28 cellular contexts compared by ENCODE assay signal in the genomic region with DNA sequence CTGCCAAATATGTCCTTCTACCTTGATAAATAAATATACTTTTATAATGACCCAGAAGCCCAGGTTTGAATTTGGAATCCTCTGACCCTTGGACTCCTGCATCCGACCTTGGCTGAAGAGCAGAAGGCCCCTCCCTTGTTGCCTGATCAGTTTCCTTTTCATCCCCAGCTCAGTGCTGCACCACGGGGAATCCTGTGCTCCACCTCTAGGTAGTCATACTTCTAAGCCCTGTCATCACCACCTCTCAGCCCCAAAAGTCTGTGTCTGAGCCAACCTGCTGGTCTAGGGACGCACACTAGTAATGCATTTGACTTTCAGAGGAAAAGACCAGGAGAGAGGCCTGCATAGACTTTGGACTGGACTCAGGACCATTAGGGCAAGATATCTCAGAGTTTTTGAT.
"Had no signal": no experiment of that assay in that cellular context is flagged by ENCODE, and none has a peak within 500 bp of the region (broad histone marks: within the 10 kb centered on the region; RNA-seq: fewer than 3 reads in every experiment).

No MANE protein-coding gene starts in this region.

- H3K4me1 ChIP-seq: adrenal gland, gastroesophageal sphincter, right atrium auricular region had no signal

- H3K9me3 Mint-ChIP-seq: activated CD4-positive, alpha-beta T cell treated with anti-CD3 and anti-CD28 coated beads, Interleukin-2, amount 10 ng/mL, durations not matched to agents 24 days and 14 days; activated naive CD4-positive, alpha-beta T cell treated with anti-CD3 and anti-CD28 coated beads for 36 hours; activated T-helper 1 cell treated with anti-CD3 and anti-CD28 coated beads, Interleukin-12 subunit alpha, Interleukin-12 subunit beta, Interleukin-2, Interleukin-4 antibody, amounts not matched to agents 30 ng/mL and 10 ng/mL and 1 ng/mL, durations not matched to agents 14 hours and 24 hours and 36 hours had no signal

- H3K27ac ChIP-seq: adrenal gland, brain microvascular endothelial cell, coronary artery, dorsolateral prefrontal cortex, gastroesophageal sphincter, right atrium auricular region, suprapubic skin, tibial artery, WERI-Rb-1 had no signal

- H3K27me3 ChIP-seq: adrenal gland, brain microvascular endothelial cell, dorsolateral prefrontal cortex, gastroesophageal sphincter, right atrium auricular region, suprapubic skin, tibial artery had no signal

- H3K36me3 Mint-ChIP-seq: activated CD4-positive, alpha-beta memory T cell treated with anti-CD3 and anti-CD28 coated beads for 36 hours; activated naive CD8-positive, alpha-beta T cell treated with anti-CD3 and anti-CD28 coated beads for 36 hours; natural killer cell had no signal

- H3K9me3 ChIP-seq: adrenal gland, gastroesophageal sphincter, right atrium auricular region, suprapubic skin, tibial artery had no signal

- H3K27ac Mint-ChIP-seq: activated CD4-positive, alpha-beta memory T cell treated with anti-CD3 and anti-CD28 coated beads for 36 hours; activated CD4-positive, alpha-beta T cell treated with anti-CD3 and anti-CD28 coated beads, Interleukin-2, amount 10 ng/mL, durations not matched to agents 24 days and 14 days; activated naive CD4-positive, alpha-beta T cell treated with anti-CD3 and anti-CD28 coated beads for 36 hours; activated naive CD8-positive, alpha-beta T cell treated with anti-CD3 and anti-CD28 coated beads for 36 hours; activated T-helper 1 cell treated with anti-CD3 and anti-CD28 coated beads, Interleukin-12 subunit alpha, Interleukin-12 subunit beta, Interleukin-2, Interleukin-4 antibody, amounts not matched to agents 30 ng/mL and 10 ng/mL and 1 ng/mL, durations not matched to agents 14 hours and 24 hours and 36 hours; natural killer cell had no signal

- H3K27me3 Mint-ChIP-seq: activated CD4-positive, alpha-beta memory T cell treated with anti-CD3 and anti-CD28 coated beads for 36 hours; activated CD4-positive, alpha-beta T cell treated with anti-CD3 and anti-CD28 coated beads, Interleukin-2, amount 10 ng/mL, durations not matched to agents 24 days and 14 days; activated naive CD8-positive, alpha-beta T cell treated with anti-CD3 and anti-CD28 coated beads for 36 hours had no signal

- H3K4me3 Mint-ChIP-seq: activated CD4-positive, alpha-beta memory T cell treated with anti-CD3 and anti-CD28 coated beads for 36 hours; activated CD4-positive, alpha-beta T cell treated with anti-CD3 and anti-CD28 coated beads, Interleukin-2, amount 10 ng/mL, durations not matched to agents 24 days and 14 days; activated naive CD4-positive, alpha-beta T cell treated with anti-CD3 and anti-CD28 coated beads for 36 hours; activated naive CD8-positive, alpha-beta T cell treated with anti-CD3 and anti-CD28 coated beads for 36 hours; activated T-helper 1 cell treated with anti-CD3 and anti-CD28 coated beads, Interleukin-12 subunit alpha, Interleukin-12 subunit beta, Interleukin-2, Interleukin-4 antibody, amounts not matched to agents 30 ng/mL and 10 ng/mL and 1 ng/mL, durations not matched to agents 14 hours and 24 hours and 36 hours; natural killer cell had no signal

- H3K4me1 Mint-ChIP-seq: activated CD4-positive, alpha-beta T cell treated with anti-CD3 and anti-CD28 coated beads, Interleukin-2, amount 10 ng/mL, durations not matched to agents 24 days and 14 days; activated naive CD8-positive, alpha-beta T cell treated with anti-CD3 and anti-CD28 coated beads for 36 hours; natural killer cell had no signal

- H3K4me2 ChIP-seq: smooth muscle cell had no signal

- H3K36me3 ChIP-seq: adrenal gland, brain microvascular endothelial cell, gastroesophageal sphincter, right atrium auricular region, suprapubic skin, tibial artery, WERI-Rb-1 had no signal

- ATAC-seq: gastroesophageal sphincter, left colon, natural killer cell had no signal

- DNase-seq: activated CD4-positive, alpha-beta memory T cell treated with anti-CD3 and anti-CD28 coated beads for 36 hours; activated CD4-positive, alpha-beta T cell treated with anti-CD3 and anti-CD28 coated beads, Interleukin-2, amount 10 ng/mL, durations not matched to agents 24 days and 14 days; activated CD4-positive, CD25-positive, alpha-beta regulatory T cell treated with anti-CD3 and anti-CD28 coated beads, Interleukin-2, amount 50 U/mL, for 72 hours; activated CD8-positive, alpha-beta memory T cell treated with anti-CD3 and anti-CD28 coated beads, Interleukin-2, amount 50 U/mL, for 4 hours; activated effector memory CD4-positive, alpha-beta T cell treated with anti-CD3 and anti-CD28 coated beads, Interleukin-2, amount 50 U/mL, for 16 hours; activated naive CD4-positive, alpha-beta T cell treated with anti-CD3 and anti-CD28 coated beads for 36 hours; activated naive CD8-positive, alpha-beta T cell treated with anti-CD3 and anti-CD28 coated beads for 36 hours; activated T-cell treated with anti-CD3 and anti-CD28 coated beads, Interleukin-2, amount 50 U/mL, for 1 hour; adrenal gland; aorta; brain microvascular endothelial cell; dorsolateral prefrontal cortex; effector memory CD4-positive, alpha-beta T cell; erythroblast; head of caudate nucleus; left colon; natural killer cell; stimulated activated CD4-positive, alpha-beta T cell treated with anti-CD3 and anti-CD28 coated beads, Interleukin-2, amount 100 ng/mL, for 24 hours; stimulated activated naive CD4-positive, alpha-beta T cell; tibial artery; WERI-Rb-1 had no signal

- FAIRE-seq: keratinocyte had no signal

- H3K4me3 ChIP-seq: adrenal gland, coronary artery, dorsolateral prefrontal cortex, gastroesophageal sphincter, right atrium auricular region, smooth muscle cell, suprapubic skin, tibial artery had no signal
